Comparison of ENCODE assay signal across 9 cellular contexts in genomic region chr20:21521596-21522478, GRCh38. TPM values are rescaled to one million over a fixed set of nuclear protein-coding genes. Genes with fewer than 3 reads are reported as not detected.
DNase-seq lines count a peak whose midpoint lies in the region; ATAC-seq and TF ChIP-seq lines count a peak whose summit lies in the region.
"Had no signal": no experiment of that assay in that cellular context is flagged by ENCODE, and none has a peak within 500 bp of the region (broad histone marks: within the 10 kb centered on the region; RNA-seq: fewer than 3 reads in every experiment).

No MANE protein-coding gene starts in this region.

- H3K36me3 ChIP-seq in MG63 (no peaks in the 10 kb centered on the region), neuron (ENCODE audit: insufficient read depth, low read length) (no peaks in the 10 kb centered on the region)
- H3K36me3 ChIP-seq in effector memory CD4-positive, alpha-beta T cell (ENCODE audit: control insufficient read depth, insufficient read depth, low read length): no peaks in the 10 kb centered on the region

- no peak overlapping the region for H3K27ac ChIP-seq in effector memory CD4-positive, alpha-beta T cell (ENCODE audit: insufficient read depth, low read length, poor library complexity, severe bottlenecking)

- H3K4me3 ChIP-seq in MG63 (peak overlapping the region; percentile 20), neuron (ENCODE audit: low read length) (peak overlapping the region; percentile 21)
- H3K4me3 ChIP-seq in effector memory CD4-positive, alpha-beta T cell (ENCODE audit: insufficient read depth, low read depth, low read length, poor library complexity, severe bottlenecking): peak overlapping the region; percentile 6

- peak overlapping the region; percentile 37 for H2AFZ ChIP-seq in neuron (ENCODE audit: low read depth, low read length)

- DNase-seq in GM13977 (ENCODE audit: low spot score): peak; percentile 29
- no peak for DNase-seq in MG63
- no peak for DNase-seq in effector memory CD4-positive, alpha-beta T cell
- DNase-seq in GM19238 (ENCODE audit: insufficient read length, low spot score): no peak
- DNase-seq: EL; stimulated activated CD4-positive, alpha-beta T cell treated with anti-CD3 and anti-CD28 coated beads, Interleukin-15, amount 100 ng/mL, for 24 hours had no signal

- peaks cover 23% of the 10 kb centered on the region for H3K4me1 ChIP-seq in effector memory CD4-positive, alpha-beta T cell (ENCODE audit: control insufficient read depth, insufficient read depth, low read length, poor library complexity, severe bottlenecking)
- peaks cover 20% of the 10 kb centered on the region for H3K4me1 ChIP-seq in neuron (ENCODE audit: insufficient read depth, low read length)

- TF ChIP-seq CTCF in GM13977 (IDR thresholded peaks at IDR 0.05; ENCODE audit: extremely low read depth, insufficient read depth, missing control alignments): no peak

- H3K9me3 ChIP-seq in MG63: no peaks in the 10 kb centered on the region
- H3K9me3 ChIP-seq in effector memory CD4-positive, alpha-beta T cell (ENCODE audit: control insufficient read depth, low read length): no peaks in the 10 kb centered on the region
- peaks cover 3% of the 10 kb centered on the region for H3K9me3 ChIP-seq in neuron (ENCODE audit: low read length)

- in situ Hi-C loops in GM13977 (cut with MboI; ENCODE audit: low pct_unique_long_range_greater_than_20kb, low sequenced_read_pairs, unreplicated experiment): loop anchor here (10.0 to 25.0 kb wide), 4 partner anchors 183 to 1160 kb away; partner anchors contain the start of genes INSM1, LINC00237 and PAX1

- peaks cover 14% of the 10 kb centered on the region for H3K27me3 ChIP-seq in MG63
- H3K27me3 ChIP-seq in effector memory CD4-positive, alpha-beta T cell (replicated peaks; ENCODE audit: control insufficient read depth, insufficient read depth, low read length, poor library complexity, severe bottlenecking): peaks cover 60% of the 10 kb centered on the region
- H3K27me3 ChIP-seq in neuron (ENCODE audit: insufficient read depth, low read length): peaks cover 93% of the 10 kb centered on the region

- ATAC-seq in HG03196 (IDR thresholded peaks at IDR 0.05; ENCODE audit: unreplicated experiment) (no peak), GM19463 (IDR thresholded peaks at IDR 0.05; ENCODE audit: unreplicated experiment) (no peak)

RNA-seq across cellular contexts. Expression of gene NKX2-2, which starts 8.0 kb away (rescaled TPM):
- total RNA-seq in MG63 (2014; rRNA removed; shearing (Covaris generic); ENCODE audit: low replicate concordance): 3.1 and 8.1 TPM in 2 replicates
